23 cellular contexts compared by ENCODE assay signal in the genomic region with DNA sequence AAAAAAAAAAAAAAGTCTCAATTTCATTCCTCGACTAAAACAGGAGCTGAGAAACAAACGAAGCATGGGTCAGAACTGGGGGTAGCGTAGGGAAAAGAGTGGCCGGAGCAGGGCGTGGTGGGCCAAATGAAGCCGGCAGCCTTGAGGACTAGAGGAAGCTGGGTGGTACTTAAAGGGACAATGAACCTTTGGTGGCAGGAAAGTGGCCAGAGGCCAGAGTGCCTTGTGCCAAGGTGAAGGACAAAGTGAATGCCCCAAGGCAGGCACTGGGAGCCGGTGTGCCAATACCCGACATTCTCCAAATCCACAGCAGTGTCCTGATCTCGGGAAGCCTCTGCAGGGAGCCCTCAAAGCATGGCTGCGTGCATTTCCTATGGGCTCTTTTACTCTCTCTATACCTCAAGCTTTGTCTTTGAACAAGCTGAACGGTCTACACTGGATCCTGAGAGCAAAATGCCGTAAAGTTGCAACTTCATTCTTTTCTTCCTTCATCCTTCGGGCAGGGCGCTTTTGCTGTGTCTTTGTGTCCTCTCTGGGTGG.
DNase-seq lines count a peak whose midpoint lies in the region; ATAC-seq, FAIRE-seq and TF ChIP-seq lines count a peak whose summit lies in the region.
"Had no signal": no experiment of that assay in that cellular context is flagged by ENCODE, and none has a peak within 500 bp of the region (broad histone marks: within the 10 kb centered on the region; RNA-seq: fewer than 3 reads in every experiment).

No MANE protein-coding gene starts in this region.

- H3K9ac ChIP-seq in K562 (ENCODE audit: insufficient read depth in 1 of 2, low read depth in 2 of 2, low read length in 2 of 2): no peak overlapping the region
- H3K9ac ChIP-seq in trophoblast cell (ENCODE audit: low read length): no peak overlapping the region
- H3K9ac ChIP-seq: GM23248 had no signal

- H3K27me3 Mint-ChIP-seq in stimulated activated memory B cell treated with anti-CD40 and anti-IgM and Interleukin-4, amounts not matched to agents 10 μg/mL and 1 μg/mL and 100 μg/mL, for 72 hours: peaks cover 14% of the 10 kb centered on the region
- peaks cover 0 to 8% (median 0%) of the 10 kb centered on the region in 5 donors for H3K27me3 Mint-ChIP-seq in naive thymus-derived CD4-positive, alpha-beta T cell

- no peak overlapping the region for H3K27ac Mint-ChIP-seq in stimulated activated memory B cell treated with anti-CD40 and anti-IgM and Interleukin-4, amounts not matched to agents 10 μg/mL and 1 μg/mL and 100 μg/mL, for 72 hours
- H3K27ac Mint-ChIP-seq in naive thymus-derived CD4-positive, alpha-beta T cell: no peak overlapping the region
- H3K27ac Mint-ChIP-seq: CD4-positive, CD25-positive, alpha-beta regulatory T cell; H9 had no signal

- CTCF ChIA-PET in K562 (lab: Yijun Ruan, JAX; ENCODE audit: low intra/inter-chr PET ratio): no interaction called here
- CTCF ChIA-PET in naive thymus-derived CD4-positive, alpha-beta T cell (lab: Charles Lee): no interaction called here

- no peak overlapping the region for H3K4me3 Mint-ChIP-seq in stimulated activated memory B cell treated with anti-CD40 and anti-IgM and Interleukin-4, amounts not matched to agents 10 μg/mL and 1 μg/mL and 100 μg/mL, for 72 hours
- H3K4me3 Mint-ChIP-seq in naive thymus-derived CD4-positive, alpha-beta T cell: no peak overlapping the region
- H3K4me3 Mint-ChIP-seq: CD4-positive, CD25-positive, alpha-beta regulatory T cell; CD8-positive, alpha-beta memory T cell; H9 had no signal

- H3K27ac ChIP-seq in K562 (ENCODE audit: extremely low read depth, low read depth, low read length) (no peak overlapping the region), trophoblast cell (ENCODE audit: low read depth, low read length) (no peak overlapping the region)
- no peak overlapping the region for H3K27ac ChIP-seq in naive thymus-derived CD4-positive, alpha-beta T cell (ENCODE audit: low read depth, low read length)
- H3K27ac ChIP-seq: GM23248 had no signal

- TF ChIP-seq RAD21 in K562 (CRISPR knock-in tag; conservative IDR thresholded peaks at IDR 0.05 in 1 of 2, IDR thresholded peaks at IDR 0.05 in 1 of 2): no peak

- H2BK12ac ChIP-seq in trophoblast cell (ENCODE audit: low read length): peak overlapping the region; percentile 95

- H3K27me3 ChIP-seq in K562 (ENCODE audit: control insufficient read depth in 2 of 2, insufficient read depth in 2 of 2, low read length in 2 of 2) (peaks cover 9 to 19% of the 10 kb centered on the region in 2 experiments), trophoblast cell (ENCODE audit: insufficient read depth, low read length) (no peaks in the 10 kb centered on the region)
- H3K27me3 ChIP-seq in naive thymus-derived CD4-positive, alpha-beta T cell (ENCODE audit: control insufficient read depth in 2 of 2, insufficient read depth in 2 of 2, low read length in 2 of 2): no peaks in the 10 kb centered on the region
- H3K27me3 ChIP-seq: BE2C had no signal

- FAIRE-seq in K562 (lab: Jason Lieb, UNC): no peak
- FAIRE-seq: A204.1, GM12878, GM19239, HepG2 had no signal

- DNase-seq in K562 (ENCODE audit: extremely low read depth in 1 of 4, low spot score in 3 of 4) (no peak), mesenteric fat pad (ENCODE audit: low spot score) (peak; percentile 24), trophoblast cell (no peak), cerebellum (ENCODE audit: low spot score) (no peak), GOT3 (lab: John Stamatoyannopoulos, UW) (no peak)
- no peak for DNase-seq in naive thymus-derived CD4-positive, alpha-beta T cell
- DNase-seq: ACHN; BE2C; C1 segment of cervical spinal cord; CD4-positive, CD25-positive, alpha-beta regulatory T cell; CD8-positive, alpha-beta memory T cell; COR-L47; DMS 273 treated with DMSO at 0.1 percent for 48 hours; DMS53; DND-41; EL; GM23248; H9 had no signal

- POLR2A ChIA-PET in K562 (lab: Yijun Ruan, JAX): interaction anchor here (1.0 kb wide), 1 partner anchor 22 kb away, joined by 3 read pairs; no protein-coding TSS in a partner anchor
- POLR2A ChIA-PET in naive thymus-derived CD4-positive, alpha-beta T cell (lab: Charles Lee): no interaction called here

- no peak for TF ChIP-seq CTCF in K562 (IDR thresholded peaks at IDR 0.05 in 2 of 3, conservative IDR thresholded peaks at IDR 0.05 in 1 of 3; ENCODE audit: insufficient read depth in 2 of 3, low read depth in 1 of 3, low read length in 3 of 3)

- H3K4me1 ChIP-seq in K562 (replicated peaks in 1 of 2; ENCODE audit: control insufficient read depth in 2 of 2, insufficient read depth in 2 of 2, low read length in 2 of 2): no peaks in the 10 kb centered on the region
- peaks cover 9 to 11% of the 10 kb centered on the region in 2 experiments for H3K4me1 ChIP-seq in trophoblast cell (ENCODE audit: control insufficient read depth in 1 of 2, insufficient read depth in 2 of 2, low read length in 2 of 2)
- no peaks in the 10 kb centered on the region for H3K4me1 ChIP-seq in naive thymus-derived CD4-positive, alpha-beta T cell (ENCODE audit: control insufficient read depth in 2 of 2, insufficient read depth in 2 of 2, low read length in 2 of 2)
- H3K4me1 ChIP-seq: BE2C had no signal

- WGBS in K562 (ENCODE audit: insufficient coverage, low coverage, missing lambda C conversion rate): 11% methylated on average over 12 of the region's 14 CpGs
- no CpG with 5 or more reads among the region's 14 CpGs for WGBS in trophoblast cell (ENCODE audit: extremely low coverage, insufficient coverage, insufficient read length)

- peak overlapping the region; percentile 15 for H2AK5ac ChIP-seq in trophoblast cell (ENCODE audit: low read length)

- H4K20me1 ChIP-seq in K562 (replicated peaks; ENCODE audit: control insufficient read depth, insufficient read depth, low read length): no peaks in the 10 kb centered on the region

- H3K14ac ChIP-seq in trophoblast cell (ENCODE audit: low read length): peak overlapping the region; percentile 67

- intact Hi-C loops in K562 (cut with micrococcal nuclease): no loop called here
- intact Hi-C loops in naive thymus-derived CD4-positive, alpha-beta T cell (cut with micrococcal nuclease): no loop called here

- H4K91ac ChIP-seq in trophoblast cell (ENCODE audit: low read depth, low read length): peak overlapping the region; percentile 79

- H3K4me2 ChIP-seq in K562 (ENCODE audit: insufficient read depth, low read length): no peak overlapping the region
- no peak overlapping the region for H3K4me2 ChIP-seq in trophoblast cell (ENCODE audit: low read length)

- no peaks in the 10 kb centered on the region for H3K36me3 Mint-ChIP-seq in stimulated activated memory B cell treated with anti-CD40 and anti-IgM and Interleukin-4, amounts not matched to agents 10 μg/mL and 1 μg/mL and 100 μg/mL, for 72 hours
- no peaks in the 10 kb centered on the region for H3K36me3 Mint-ChIP-seq in naive thymus-derived CD4-positive, alpha-beta T cell
- H3K36me3 Mint-ChIP-seq: CD4-positive, CD25-positive, alpha-beta regulatory T cell; CD8-positive, alpha-beta memory T cell had no signal

- no peaks in the 10 kb centered on the region for H3K9me3 ChIP-seq in K562 (replicated peaks; ENCODE audit: control insufficient read depth, insufficient read depth, low read depth, low read length)
- H3K9me3 ChIP-seq in trophoblast cell (ENCODE audit: insufficient read depth, low read depth, low read length): no peaks in the 10 kb centered on the region
- H3K9me3 ChIP-seq in naive thymus-derived CD4-positive, alpha-beta T cell (ENCODE audit: control insufficient read depth in 2 of 3, low read length in 3 of 3): no peaks in the 10 kb centered on the region
- H3K9me3 ChIP-seq: BE2C had no signal

- no peaks in the 10 kb centered on the region for H3K36me3 ChIP-seq in K562 (ENCODE audit: control insufficient read depth, insufficient read depth, low read length)
- H3K36me3 ChIP-seq in trophoblast cell (ENCODE audit: control insufficient read depth in 1 of 2, insufficient read depth in 2 of 2, low read length in 2 of 2): no peaks in the 10 kb centered on the region
- no peaks in the 10 kb centered on the region for H3K36me3 ChIP-seq in naive thymus-derived CD4-positive, alpha-beta T cell (ENCODE audit: control insufficient read depth in 2 of 3, insufficient read depth in 3 of 3, low read length in 3 of 3)
- H3K36me3 ChIP-seq: BE2C had no signal

- H3K9me1 ChIP-seq in K562 (ENCODE audit: control insufficient read depth, insufficient read depth, low read length): no peaks in the 10 kb centered on the region

- in situ Hi-C loops in K562 (cut with MboI): no loop called here

- peak overlapping the region; percentile 72 for H2BK120ac ChIP-seq in trophoblast cell (ENCODE audit: insufficient read depth, low read length, poor library complexity)

- peak overlapping the region; percentile 45 for H4K8ac ChIP-seq in trophoblast cell (ENCODE audit: low read depth, low read length)

- H2AFZ ChIP-seq in K562 (ENCODE audit: low read depth, low read length): no peak overlapping the region
- H2AFZ ChIP-seq in trophoblast cell (ENCODE audit: insufficient read depth, low read length, poor library complexity): no peak overlapping the region
- H2AFZ ChIP-seq: GM23248 had no signal

- no peak overlapping the region for H4K12ac ChIP-seq in trophoblast cell (ENCODE audit: low read depth, low read length)

- no peak for TF ChIP-seq EP300 in K562 (IDR thresholded peaks at IDR 0.05; ENCODE audit: low read length)

- no peak for TF ChIP-seq POLR2A in K562 (conservative IDR thresholded peaks at IDR 0.05)

- BruUV-seq in K562 (replicated peaks; lab: Mats Ljungman, UMichigan): no TSS peak

- H3K9me3 Mint-ChIP-seq in stimulated activated memory B cell treated with anti-CD40 and anti-IgM and Interleukin-4, amounts not matched to agents 10 μg/mL and 1 μg/mL and 100 μg/mL, for 72 hours: no peaks in the 10 kb centered on the region
- no peaks in the 10 kb centered on the region for H3K9me3 Mint-ChIP-seq in naive thymus-derived CD4-positive, alpha-beta T cell
- H3K9me3 Mint-ChIP-seq: CD8-positive, alpha-beta memory T cell; H9 had no signal

- H3K18ac ChIP-seq in trophoblast cell (ENCODE audit: low read length): peak overlapping the region; percentile 72

- ATAC-seq in K562: peak; percentile 26; the same call in 1 of the 3 replicates
- peak; percentile 36 for ATAC-seq in stimulated activated memory B cell treated with anti-CD40 and anti-IgM and Interleukin-4, amounts not matched to agents 10 μg/mL and 1 μg/mL and 100 μg/mL, for 72 hours
- no peak for ATAC-seq in naive thymus-derived CD4-positive, alpha-beta T cell
- ATAC-seq: GM12878, HepG2 had no signal

- H3K23ac ChIP-seq in trophoblast cell (ENCODE audit: low read length): peak overlapping the region; percentile 12

- H3K4me3 ChIP-seq in K562 (no peak overlapping the region), trophoblast cell (ENCODE audit: low read depth, low read length) (no peak overlapping the region)
- no peak overlapping the region for H3K4me3 ChIP-seq in naive thymus-derived CD4-positive, alpha-beta T cell (ENCODE audit: low read length)
- H3K4me3 ChIP-seq: GM12878, GM23248 had no signal

- H3K79me2 ChIP-seq in K562 (ENCODE audit: control insufficient read depth, insufficient read depth, low read length): no peaks in the 10 kb centered on the region
- H3K79me2 ChIP-seq in trophoblast cell (ENCODE audit: control insufficient read depth, insufficient read depth, low read length, poor library complexity): peaks cover 1% of the 10 kb centered on the region

- H3K4ac ChIP-seq in trophoblast cell (ENCODE audit: low read depth, low read length): peak overlapping the region; percentile 6

- peaks cover 15% of the 10 kb centered on the region for H3K79me1 ChIP-seq in trophoblast cell (ENCODE audit: low read length)

- peak overlapping the region; percentile 4 for H2BK5ac ChIP-seq in trophoblast cell (ENCODE audit: low read depth, low read length, poor library complexity)

- no peaks in the 10 kb centered on the region for H3K4me1 Mint-ChIP-seq in stimulated activated memory B cell treated with anti-CD40 and anti-IgM and Interleukin-4, amounts not matched to agents 10 μg/mL and 1 μg/mL and 100 μg/mL, for 72 hours
- H3K4me1 Mint-ChIP-seq in naive thymus-derived CD4-positive, alpha-beta T cell: no peaks in the 10 kb centered on the region
- H3K4me1 Mint-ChIP-seq: CD4-positive, CD25-positive, alpha-beta regulatory T cell; CD8-positive, alpha-beta memory T cell had no signal
